ENCODE assay signal across 15 cellular contexts in genomic region chr15:53511175-53511574, GRCh38.
A peak's percentile ranks its signal among the peaks of the same experiment; 100 is the strongest.
DNase-seq lines count a peak whose midpoint lies in the region; ATAC-seq and TF ChIP-seq lines count a peak whose summit lies in the region.
"Had no signal": no experiment of that assay in that cellular context is flagged by ENCODE, and none has a peak within 500 bp of the region (broad histone marks: within the 10 kb centered on the region; RNA-seq: fewer than 3 reads in every experiment).

No MANE protein-coding gene starts in this region.

- intact Hi-C loops in mucosa of descending colon (cut with DNase I, micrococcal nuclease) = no loop called here

- no peaks in the 10 kb centered on the region for H3K4me1 ChIP-seq in mucosa of descending colon (ENCODE audit: low read depth)
- H3K4me1 ChIP-seq: A549, BLaER1 had no signal

- DNase-seq in DMS153 (lab: John Stamatoyannopoulos, UW) (peak; percentile 3), DMS153 treated with DMSO at 0.1 percent for 48 hours (lab: John Stamatoyannopoulos, UW; ENCODE audit: unreplicated experiment) (no peak), NCI-H2029 (lab: John Stamatoyannopoulos, UW) (peak; percentile 38), left lobe of liver (ENCODE audit: low spot score) (no peak), mucosa of descending colon (no peak)
- DNase-seq: CD4-positive, alpha-beta memory T cell; DMS79; GDM1; HCEC 1CT; IMR-90 had no signal

- ATAC-seq in left lobe of liver (peak; percentile 21), mucosa of descending colon (no peak), GM21526 (IDR thresholded peaks at IDR 0.05; ENCODE audit: low FRiP score, unreplicated experiment) (no peak), GM18498 (IDR thresholded peaks at IDR 0.05; ENCODE audit: unreplicated experiment) (no peak)
- ATAC-seq: A549, K562 had no signal

- no peak overlapping the region for H3K4me3 ChIP-seq in mucosa of descending colon
- H3K4me3 ChIP-seq: A549, BLaER1, K562 had no signal

- no peak for TF ChIP-seq CTCF in mucosa of descending colon (IDR thresholded peaks at IDR 0.05)

- no peaks in the 10 kb centered on the region for H3K9me3 ChIP-seq in mucosa of descending colon
- H3K9me3 ChIP-seq: A549, BLaER1 had no signal

- H3K36me3 ChIP-seq in mucosa of descending colon (ENCODE audit: low read depth) = no peaks in the 10 kb centered on the region
- H3K36me3 ChIP-seq: BLaER1 had no signal

Comparison
In these comparisons a context has a peak if more than half of its experiments do, and no peak if none do; other contexts are left out.
1. DNase-seq: peak in DMS153 (single experiment) and NCI-H2029 (single experiment); none in DMS153 treated with DMSO at 0.1 percent for 48 hours (single experiment), left lobe of liver (single experiment) and mucosa of descending colon (0 of 3).